8 cellular contexts compared by ENCODE assay signal in the genomic region with DNA sequence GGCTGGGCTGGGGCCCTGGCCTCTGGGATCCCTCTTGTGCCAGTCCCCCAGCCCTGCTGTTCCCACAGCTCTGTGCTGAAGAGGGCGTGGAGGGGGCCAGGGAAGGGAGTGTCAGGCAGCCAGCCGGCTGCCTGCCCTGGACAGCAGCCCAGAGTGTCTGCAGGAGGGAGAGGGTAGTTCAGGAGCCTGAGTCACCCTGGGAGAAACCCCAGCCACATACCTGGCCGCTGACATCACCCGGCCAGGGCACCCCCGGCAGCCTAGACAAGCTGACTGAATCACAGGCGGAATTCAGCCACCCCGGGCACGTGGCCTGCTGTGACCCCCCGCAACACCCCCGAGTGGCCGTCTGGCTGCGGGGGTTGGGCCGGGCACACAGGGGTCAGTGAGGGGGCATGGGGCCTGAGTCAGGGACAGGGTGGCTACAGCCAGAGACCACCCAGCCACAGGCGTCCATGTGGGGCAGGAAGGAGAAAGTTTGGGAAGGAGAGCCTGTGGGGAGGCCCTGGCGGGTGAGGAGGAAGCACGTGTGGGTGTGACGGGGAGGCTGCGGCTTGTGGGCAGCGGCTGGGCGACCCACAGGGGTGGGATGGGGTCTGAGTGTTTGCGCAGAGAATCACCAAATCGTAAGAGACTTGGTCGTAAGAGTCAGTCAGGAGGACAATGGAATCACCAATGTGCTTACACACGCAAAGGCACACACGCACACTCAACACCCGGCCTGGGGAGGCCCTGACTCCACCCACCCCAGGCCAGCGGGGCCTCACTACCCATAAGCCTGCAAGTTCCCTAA. TPM values are rescaled to one million over a fixed set of nuclear protein-coding genes. Genes with fewer than 3 reads are reported as not detected.
A peak's percentile ranks its signal among the peaks of the same experiment; 100 is the strongest.
DNase-seq lines count a peak whose midpoint lies in the region; ATAC-seq and TF ChIP-seq lines count a peak whose summit lies in the region.

No MANE protein-coding gene starts in this region.

- peaks cover 0 to 39% (median 32%) of the 10 kb centered on the region in 4 donors for H3K4me1 ChIP-seq in tibial artery

- no peaks in the 10 kb centered on the region for H3K36me3 ChIP-seq in tibial artery

- H3K27me3 ChIP-seq in tibial artery = peaks cover 0 to 3% of the 10 kb centered on the region in 2 donors

- TF ChIP-seq CTCF in tibial artery (IDR thresholded peaks at IDR 0.05) = peak in 1 of 2 experiments; percentile 28

- ATAC-seq in esophagus mucosa (peak; percentile 93), naive B cell (ENCODE audit: low read depth in 2 of 2) (peak; percentile 47 to 57), HG03175 (IDR thresholded peaks at IDR 0.05; ENCODE audit: unreplicated experiment) (no peak)

- intact Hi-C loops in tibial artery (cut with DNase I; ENCODE audit: low total_unique reads) = loop anchor here (2.0 kb wide), 1 partner anchor 13 kb away; no protein-coding TSS in a partner anchor

- H3K4me3 Mint-ChIP-seq in naive B cell = peak overlapping the region in 7 of 8 donors; percentile 6 to 66 (median 56)

- peaks cover 41 to 54% (median 53%) of the 10 kb centered on the region in 3 donors for H3K4me1 Mint-ChIP-seq in naive B cell

- H3K36me3 Mint-ChIP-seq in naive B cell = no peaks in the 10 kb centered on the region

- peak overlapping the region; percentile 79 to 80 for H3K27ac ChIP-seq in tibial artery

- DNase-seq in activated T-cell treated with anti-CD3 and anti-CD28 coated beads for 48 hours (ENCODE audit: low read depth) (peak; percentile 71), activated T-cell treated with anti-CD3 and anti-CD28 coated beads for 4 hours (no peak), NCI-H226 (peak; percentile 100), naive B cell (peak; percentile 84), tibial artery (peak; percentile 92 to 98)
- DNase-seq in activated CD8-positive, alpha-beta memory T cell treated with anti-CD3 and anti-CD28 coated beads, Interleukin-2, amount 50 U/mL, for 4 hours = peak; percentile 75

- H3K9me3 ChIP-seq in tibial artery = no peaks in the 10 kb centered on the region

- no peaks in the 10 kb centered on the region for H3K27me3 Mint-ChIP-seq in naive B cell

- peak overlapping the region; percentile 20 to 34 for H3K4me3 ChIP-seq in tibial artery

- H3K27ac Mint-ChIP-seq in naive B cell = peak overlapping the region; percentile 95 to 100 (median 98)

- no peaks in the 10 kb centered on the region for H3K9me3 Mint-ChIP-seq in naive B cell

RNA-seq across cellular contexts. Expression of gene FOSB, which starts 11.9 kb away (rescaled TPM):
- 2.5 TPM for total RNA-seq in esophagus mucosa
- 100 to 1,000 TPM in 1 of 6 donors, 10 to 100 TPM in 5; 26.6 to 110 (median 82.1) TPM for polyA plus RNA-seq in naive B cell (ENCODE audit: low read depth in 6 of 6)

RNA-seq across cellular contexts. Expression of gene ERCC1, which starts 32.2 kb away (rescaled TPM):
- total RNA-seq in esophagus mucosa = 48.5 TPM
- 10 to 100 TPM; 40.0 to 91.4 (median 46.2) TPM for polyA plus RNA-seq in naive B cell (ENCODE audit: low read depth in 6 of 6)

RNA-seq across cellular contexts. Expression of gene RTN2, which starts 40.9 kb away (rescaled TPM):
- total RNA-seq in esophagus mucosa = 1.4 TPM
- polyA plus RNA-seq in naive B cell (ENCODE audit: low read depth in 6 of 6) = under 1 TPM in 3 of 6 donors, not detected in 3; 0.28 to 0.58 (median 0.47) TPM

RNA-seq across cellular contexts. Expression of gene PPM1N, which starts 42.3 kb away (rescaled TPM):
- 2.4 TPM for total RNA-seq in esophagus mucosa
- polyA plus RNA-seq in naive B cell (ENCODE audit: low read depth in 6 of 6) = 1 to 10 TPM; 1.6 to 3.4 (median 2.4) TPM

RNA-seq across cellular contexts. Expression of gene POLR1G, which starts 49.5 kb away (rescaled TPM):
- total RNA-seq in esophagus mucosa = 6.5 TPM
- polyA plus RNA-seq in naive B cell (ENCODE audit: low read depth in 6 of 6) = 1 to 10 TPM in 5 of 6 donors, under 1 TPM in 1; 0.49 to 8.5 (median 3.0) TPM
